10 cellular contexts compared by ENCODE assay signal in genomic region chr5:127820910-127821553, GRCh38.
DNase-seq lines count a peak whose midpoint lies in the region; ATAC-seq and TF ChIP-seq lines count a peak whose summit lies in the region.
"Had no signal": no experiment of that assay in that cellular context is flagged by ENCODE, and none has a peak within 500 bp of the region (broad histone marks: within the 10 kb centered on the region; RNA-seq: fewer than 3 reads in every experiment).

No MANE protein-coding gene starts in this region.

- no peaks in the 10 kb centered on the region for H3K36me3 ChIP-seq in brain microvascular endothelial cell (replicated peaks)
- H3K36me3 ChIP-seq: sigmoid colon had no signal

- no peak for TF ChIP-seq CTCF in brain microvascular endothelial cell (IDR thresholded peaks at IDR 0.05; ENCODE audit: low read depth, low read length, missing control alignments)

- intact Hi-C loops in left ventricle myocardium superior (cut with micrococcal nuclease) = no loop called here
- intact Hi-C loops in posterior cingulate gyrus (cut with DNase I) = no loop called here

- H3K27ac ChIP-seq in brain microvascular endothelial cell = no peak overlapping the region
- H3K27ac ChIP-seq: sigmoid colon had no signal

- H3K4me3 ChIP-seq in brain microvascular endothelial cell (ENCODE audit: low read depth, low read length) = no peak overlapping the region
- H3K4me3 ChIP-seq: sigmoid colon had no signal

- no peaks in the 10 kb centered on the region for H3K27me3 ChIP-seq in brain microvascular endothelial cell (replicated peaks)
- H3K27me3 ChIP-seq: sigmoid colon had no signal

- ATAC-seq in GM18498 (IDR thresholded peaks at IDR 0.05; ENCODE audit: unreplicated experiment) (peak; percentile 93), GM21737 (IDR thresholded peaks at IDR 0.05; ENCODE audit: unreplicated experiment) (peak; percentile 95), HG03520 (IDR thresholded peaks at IDR 0.05; ENCODE audit: unreplicated experiment) (peak; percentile 80), left ventricle myocardium superior (no peak)

- DNase-seq in glomerular visceral epithelial cell (ENCODE audit: extremely low spot score) = peak; percentile 88
- DNase-seq in left ventricle myocardium superior = no peak
- DNase-seq in brain microvascular endothelial cell = no peak
- no peak for DNase-seq in posterior cingulate gyrus
- no peak for DNase-seq in dedifferentiated amniotic fluid mesenchymal stem cell (ENCODE audit: extremely low spot score)
- DNase-seq: DMS79 treated with DMSO at 0.1 percent for 48 hours, sigmoid colon had no signal

- in situ Hi-C loops in brain microvascular endothelial cell (cut with HindIII; ENCODE audit: low pct_ligation_motif_present, low sequenced_read_pairs) = no loop called here
